In the genomic region with DNA sequence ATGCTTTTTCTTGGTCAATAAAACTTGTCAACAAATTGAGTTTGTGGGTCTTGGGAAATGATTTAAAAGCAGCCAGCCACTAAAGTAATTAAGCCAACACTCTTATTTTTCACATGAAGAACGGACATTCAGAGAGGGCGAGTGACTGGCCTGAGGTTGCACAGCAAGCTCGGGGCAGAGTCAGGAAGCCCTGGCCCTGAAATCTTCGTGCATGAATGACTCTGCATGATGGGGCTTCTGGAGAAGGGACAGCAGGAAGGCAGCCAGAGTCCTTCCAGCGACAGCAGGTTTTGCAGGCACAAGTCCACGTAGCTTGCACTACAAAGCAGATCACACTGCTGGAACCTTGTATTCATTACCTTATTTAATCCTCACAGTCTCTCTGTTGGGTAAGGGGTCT, we compare ENCODE assay signal across 32 cellular contexts.
"Had no signal": no experiment of that assay in that cellular context is flagged by ENCODE, and none has a peak within 500 bp of the region (broad histone marks: within the 10 kb centered on the region; RNA-seq: fewer than 3 reads in every experiment).

No MANE protein-coding gene starts in this region.

- H3K9me3 ChIP-seq: adrenal gland, body of pancreas, breast epithelium, MG63, SJCRH30 had no signal

- ATAC-seq: activated CD4-positive, alpha-beta T cell treated with anti-CD3 and anti-CD28 coated beads for 36 hours; activated CD4-positive, CD25-positive, alpha-beta regulatory T cell treated with anti-CD3 and anti-CD28 coated beads, Interleukin-2, amount 50 U/mL, for 24 hours; activated naive CD4-positive, alpha-beta T cell treated with anti-CD3 and anti-CD28 coated beads, Interleukin-2, amount 50 U/mL, for 72 hours; activated T-cell treated with anti-CD3 and anti-CD28 coated beads, Interleukin-2, amount 50 U/mL, for 4 hours; body of pancreas; Right ventricle myocardium inferior had no signal

- H3K4me3 ChIP-seq: adrenal gland, body of pancreas, breast epithelium, MG63, PC-9, SJCRH30, SK-N-MC had no signal

- H3K36me3 ChIP-seq: adrenal gland, breast epithelium, MG63, SJCRH30 had no signal

- FAIRE-seq: astrocyte, RCC 7860, TTC549 had no signal

- DNase-seq: activated CD4-positive, alpha-beta memory T cell treated with anti-CD3 and anti-CD28 coated beads for 36 hours; activated CD4-positive, alpha-beta T cell treated with anti-CD3 and anti-CD28 coated beads for 36 hours; activated CD4-positive, alpha-beta T cell treated with anti-CD3 and anti-CD28 coated beads, Interleukin-2, amount 50 U/mL, for 1 hour; activated CD8-positive, alpha-beta memory T cell treated with anti-CD3 and anti-CD28 coated beads, Interleukin-2, amount 50 U/mL, for 4 hours; activated gamma-delta T cell treated with Interleukin-2 at 50 U/mL for 16 hours; activated naive CD4-positive, alpha-beta T cell treated with anti-CD3 and anti-CD28 coated beads for 36 hours; activated T-cell treated with anti-CD3 and anti-CD28 coated beads for 4 hours; activated T-cell treated with anti-CD3 and anti-CD28 coated beads, Interleukin-2, amount 50 U/mL, for 4 hours; adrenal gland; body of pancreas; cerebellar nuclear complex; Kasumi-1; MG63; NCI-H1048; NCI-H1105 treated with DMSO at 0.1 percent for 48 hours; NCI-H1436 treated with DMSO at 0.1 percent for 48 hours; NCI-H1694 treated with DMSO at 0.1 percent for 48 hours; NCI-H2029; NCI-H345; NCI-H526; NCI-H748 treated with DMSO at 0.1 percent for 48 hours; PC-9; SJCRH30 had no signal

- H3K4me2 ChIP-seq: PC-9 had no signal

- H3K27ac ChIP-seq: adrenal gland, body of pancreas, breast epithelium, PC-9, RWPE1, SJCRH30, SK-N-MC had no signal

- H3K4me1 ChIP-seq: adrenal gland, body of pancreas, breast epithelium, SJCRH30 had no signal
